ENCODE assay signal across 8 cellular contexts in genomic region chr12:45731376-45731775, GRCh38. TPM values are rescaled to one million over a fixed set of nuclear protein-coding genes. Genes with fewer than 3 reads are reported as not detected.
DNase-seq lines count a peak whose midpoint lies in the region; ATAC-seq and TF ChIP-seq lines count a peak whose summit lies in the region.

No MANE protein-coding gene starts in this region.

- H3K27me3 Mint-ChIP-seq in activated T-cell treated with anti-CD3 and anti-CD28 coated beads, Interleukin-2, amount 50 U/mL, for 72 hours (ENCODE audit: low read depth), result no peaks in the 10 kb centered on the region

- H3K4me1 Mint-ChIP-seq in activated T-cell treated with anti-CD3 and anti-CD28 coated beads, Interleukin-2, amount 50 U/mL, for 72 hours (ENCODE audit: low read depth), result peaks cover 43% of the 10 kb centered on the region

- intact Hi-C loops in left lung (cut with DNase I) (no loop called here), tibial artery (cut with DNase I; ENCODE audit: low total_unique reads) (no loop called here)

- no peak for DNase-seq in activated T-cell treated with anti-CD3 and anti-CD28 coated beads, Interleukin-2, amount 50 U/mL, for 72 hours
- no peak for DNase-seq in activated T-cell treated with anti-CD3 and anti-CD28 coated beads, Interleukin-2, amount 50 U/mL, for 48 hours
- DNase-seq in left lung (no peak), tibial artery (no peak), H4 (ENCODE audit: low spot score) (no peak), dermis blood vessel endothelial cell (no peak), NCI-H345 treated with DMSO at 0.1 percent for 48 hours (lab: John Stamatoyannopoulos, UW; ENCODE audit: unreplicated experiment) (no peak)

- H3K4me3 ChIP-seq in left lung (peak overlapping the region; percentile 64 to 92), tibial artery (peak overlapping the region; percentile 94 to 95)

- ATAC-seq in activated T-cell treated with anti-CD3 and anti-CD28 coated beads, Interleukin-2, amount 50 U/mL, for 72 hours (replicated peaks in 1 of 2), result no peak
- no peak for ATAC-seq in left lung

- no peaks in the 10 kb centered on the region for H3K9me3 Mint-ChIP-seq in activated T-cell treated with anti-CD3 and anti-CD28 coated beads, Interleukin-2, amount 50 U/mL, for 72 hours

- H3K27me3 ChIP-seq in left lung (no peaks in the 10 kb centered on the region), tibial artery (no peaks in the 10 kb centered on the region)

- no peak for TF ChIP-seq CTCF in left lung (IDR thresholded peaks at IDR 0.05)
- no peak for TF ChIP-seq CTCF in tibial artery (IDR thresholded peaks at IDR 0.05)

- peak overlapping the region; percentile 98 for H3K27ac Mint-ChIP-seq in activated T-cell treated with anti-CD3 and anti-CD28 coated beads, Interleukin-2, amount 50 U/mL, for 72 hours

- H3K9me3 ChIP-seq in left lung (no peaks in the 10 kb centered on the region), tibial artery (no peaks in the 10 kb centered on the region)

- H3K36me3 ChIP-seq in left lung (no peaks in the 10 kb centered on the region), tibial artery (no peaks in the 10 kb centered on the region)

- H3K4me1 ChIP-seq in left lung (peaks cover 19 to 36% of the 10 kb centered on the region in 2 donors), tibial artery (peaks cover 0 to 50% (median 14%) of the 10 kb centered on the region in 4 donors)

- peaks cover 8 to 24% of the 10 kb centered on the region in 2 donors for H3K36me3 Mint-ChIP-seq in activated T-cell treated with anti-CD3 and anti-CD28 coated beads, Interleukin-2, amount 50 U/mL, for 72 hours (ENCODE audit: insufficient read depth in 2 of 2)

- peak overlapping the region; percentile 90 for H3K27ac ChIP-seq in angular gyrus (ENCODE audit: low read depth, low read length)
- peak overlapping the region; percentile 99 for H3K27ac ChIP-seq in left lung
- H3K27ac ChIP-seq in tibial artery, result peak overlapping the region; percentile 100

- H3K4me3 Mint-ChIP-seq in activated T-cell treated with anti-CD3 and anti-CD28 coated beads, Interleukin-2, amount 50 U/mL, for 72 hours, result peak overlapping the region; percentile 95 to 100

RNA-seq across cellular contexts. Expression of gene ARID2, which starts 1.9 kb away (rescaled TPM):
- 10 to 100 TPM; 29.6 TPM for total RNA-seq in activated T-cell treated with anti-CD3 and anti-CD28 coated beads, Interleukin-2, amount 50 U/mL, for 72 hours
- total RNA-seq in left lung (10 to 100 TPM; 29.2 to 30.8 TPM), dermis blood vessel endothelial cell (18.4 and 20.7 TPM in 2 replicates)
- 12.1 and 12.8 TPM in 2 replicates for total RNA-seq in H4 (2014; rRNA removed; shearing (Covaris generic))
